Comparison of ENCODE assay signal across 8 cellular contexts in the genomic region with DNA sequence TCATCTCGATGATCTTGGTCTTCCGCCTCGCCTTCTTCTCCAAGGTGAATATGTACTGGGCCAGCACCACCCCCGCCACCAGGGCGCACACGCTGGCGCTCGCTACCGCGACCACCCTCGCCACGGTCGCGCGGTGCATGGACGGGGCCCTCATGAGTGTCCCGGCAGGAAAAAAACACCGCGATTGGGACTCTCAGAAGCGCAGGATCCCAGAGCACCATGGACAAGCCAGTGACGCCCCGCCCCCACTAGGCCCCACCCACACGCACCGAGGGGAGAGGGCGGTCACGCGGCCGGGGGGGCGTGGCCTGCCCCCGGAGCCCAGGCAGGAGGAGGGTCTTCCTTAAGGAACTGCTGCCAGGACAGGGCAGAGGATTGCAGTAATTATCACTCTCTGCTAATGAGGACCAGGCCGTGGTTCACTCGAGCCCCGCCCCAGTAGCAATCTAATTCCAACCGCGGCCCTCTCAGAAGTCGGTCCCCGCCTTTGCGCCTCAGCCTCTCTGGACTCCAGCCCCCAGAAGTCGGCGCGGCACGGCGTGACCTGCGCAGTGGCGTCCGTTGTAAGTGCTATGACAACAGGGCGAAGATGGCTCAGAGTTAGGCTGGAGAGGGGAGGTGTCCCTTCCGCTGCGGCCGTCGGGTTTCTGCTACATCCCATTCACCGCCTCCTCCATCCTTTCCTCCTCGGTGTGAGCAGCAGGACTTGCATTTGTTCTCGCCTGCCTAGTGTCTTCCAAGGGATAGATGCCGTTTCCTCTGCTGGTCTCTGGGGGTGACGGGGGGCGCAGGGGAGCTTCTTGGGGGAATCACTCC. TPM values are rescaled to one million over a fixed set of nuclear protein-coding genes. Genes with fewer than 3 reads are reported as not detected.
DNase-seq lines count a peak whose midpoint lies in the region; ATAC-seq and TF ChIP-seq lines count a peak whose summit lies in the region.

A gene (plus strand): TSS at position 575 of the 816 bp plus-strand sequence. CDS start 16,689 bp downstream, outside the sequence.

- ATAC-seq in GM19438 (IDR thresholded peaks at IDR 0.05; ENCODE audit: low read depth, unreplicated experiment), result peak; percentile 100
- peak; percentile 100 for ATAC-seq in HG03571 (IDR thresholded peaks at IDR 0.05; ENCODE audit: unreplicated experiment)

- H3K4me1 Mint-ChIP-seq in CD4-positive, alpha-beta memory T cell, result peaks cover 14 to 27% (median 15%) of the 10 kb centered on the region in 4 donors

- peaks cover 4 to 7% of the 10 kb centered on the region in 2 donors for H3K36me3 Mint-ChIP-seq in CD4-positive, alpha-beta memory T cell

- no peaks in the 10 kb centered on the region for H3K36me3 ChIP-seq in CD4-positive, alpha-beta memory T cell (ENCODE audit: insufficient read depth, low read length)
- no peaks in the 10 kb centered on the region for H3K36me3 ChIP-seq in liver (ENCODE audit: control insufficient read depth in 4 of 4, insufficient read depth in 3 of 4, low read depth in 1 of 4, low read length in 3 of 4)

- peak within 1 kb of the TSS; percentile 74 to 81 for H3K4me3 ChIP-seq in CD4-positive, alpha-beta memory T cell (ENCODE audit: low read length in 2 of 2)
- H3K4me3 ChIP-seq in dorsolateral prefrontal cortex (peak within 1 kb of the TSS; percentile 56 to 96 (median 80)), liver (ENCODE audit: low read depth in 1 of 3, low read length in 3 of 3) (peak within 1 kb of the TSS; percentile 72 to 100 (median 98))

- POLR2A ChIA-PET in CD4-positive, alpha-beta memory T cell (lab: Charles Lee; ENCODE audit: partially characterized antibody), result interaction anchor here (1.1 to 3.0 kb wide), 4 partner anchors 20 to 634 kb away, joined by 4 to 16 read pairs (median 6); a partner anchor contains a TSS

- DNase-seq in CD4-positive, alpha-beta memory T cell, result peak; percentile 89 to 93 (median 90)
- peak; percentile 95 for DNase-seq in NCI-H774 (lab: John Stamatoyannopoulos, UW)
- DNase-seq in activated CD4-positive, alpha-beta T cell treated with anti-CD3 and anti-CD28 coated beads, Interleukin-2, amount 50 U/mL, for 48 hours, result peak; percentile 93
- peak; percentile 92 to 96 (median 94) for DNase-seq in dorsolateral prefrontal cortex
- DNase-seq in stimulated activated CD4-positive, alpha-beta T cell treated with anti-CD3 and anti-CD28 coated beads, Interleukin-4, amount 100 ng/mL, for 1 hour, result peak; percentile 90

- no peaks in the 10 kb centered on the region for H3K27me3 ChIP-seq in CD4-positive, alpha-beta memory T cell (ENCODE audit: insufficient read depth, low read length)
- H3K27me3 ChIP-seq in dorsolateral prefrontal cortex (no peaks in the 10 kb centered on the region), liver (ENCODE audit: control insufficient read depth in 4 of 4, insufficient read depth in 4 of 4, low read length in 3 of 4) (no peaks in the 10 kb centered on the region)

- peak within 1 kb of the TSS; percentile 88 to 97 (median 96) for H3K27ac Mint-ChIP-seq in CD4-positive, alpha-beta memory T cell

- TF ChIP-seq RAD21 in liver (IDR thresholded peaks at IDR 0.05), result peak in 1 of 2 donors; percentile 12

- intact Hi-C loops in CD4-positive, alpha-beta memory T cell (cut with micrococcal nuclease), result loop anchor here (1.0 to 2.0 kb wide), 6 partner anchors 20 to 639 kb away; a partner anchor contains a TSS
- intact Hi-C loops in dorsolateral prefrontal cortex (cut with DNase I), result loop anchor here (1.0 to 5.0 kb wide), 3 partner anchors 20 to 67 kb away; a partner anchor contains a TSS

- under 1% methylated on average over 57 of the region's 57 CpGs for WGBS in liver

- CTCF ChIA-PET in CD4-positive, alpha-beta memory T cell (lab: Charles Lee; ENCODE audit: partially characterized antibody), result interaction anchor here (0.8 to 1.7 kb wide), 6 partner anchors 16 to 66 kb away, joined by 3 to 8 read pairs (median 4); a partner anchor contains a TSS

- peaks cover 15% of the 10 kb centered on the region for H3K4me1 ChIP-seq in CD4-positive, alpha-beta memory T cell (ENCODE audit: insufficient read depth, low read length)
- H3K4me1 ChIP-seq in liver (ENCODE audit: control insufficient read depth in 4 of 4, insufficient read depth in 4 of 4, low read length in 3 of 4), result peaks cover 1 to 11% (median 8%) of the 10 kb centered on the region in 4 donors

- peak within 1 kb of the TSS; percentile 66 for H3K27ac ChIP-seq in CD4-positive, alpha-beta memory T cell (ENCODE audit: low read depth, low read length)
- H3K27ac ChIP-seq in dorsolateral prefrontal cortex, result peak within 1 kb of the TSS; percentile 65 to 97 (median 92)
- peak within 1 kb of the TSS; percentile 89 for H3K27ac ChIP-seq in liver (ENCODE audit: low read depth in 1 of 2, low read length in 2 of 2)

- TF ChIP-seq CTCF in dorsolateral prefrontal cortex (IDR thresholded peaks at IDR 0.05 in 54 of 56, conservative IDR thresholded peaks at IDR 0.05 in 2 of 56; ENCODE audit: low read depth in 1 of 56, partially characterized antibody in 56 of 56) (peak in 25 of 56 donors; percentile 10 to 46 (median 20)), liver (IDR thresholded peaks at IDR 0.05; ENCODE audit: low read depth, low read length, missing input control) (no peak)

- H3K9me3 Mint-ChIP-seq in CD4-positive, alpha-beta memory T cell, result peaks cover 0 to 2% (median 0%) of the 10 kb centered on the region in 8 donors

- H3K9ac ChIP-seq in liver (ENCODE audit: low read depth in 1 of 2, low read length in 2 of 2), result peak within 1 kb of the TSS; percentile 41 to 71

- H3K9me3 ChIP-seq in CD4-positive, alpha-beta memory T cell (ENCODE audit: control insufficient read depth in 1 of 2, low read length in 2 of 2), result no peaks in the 10 kb centered on the region
- no peaks in the 10 kb centered on the region for H3K9me3 ChIP-seq in liver (ENCODE audit: control insufficient read depth in 4 of 4, low read length in 3 of 4)

- H3K4me3 Mint-ChIP-seq in CD4-positive, alpha-beta memory T cell, result peak within 1 kb of the TSS; percentile 96 to 98 (median 97)

- H3K27me3 Mint-ChIP-seq in CD4-positive, alpha-beta memory T cell, result peaks cover 0 to 4% of the 10 kb centered on the region in 2 donors

TF ChIP-seq in liver, 16 proteins besides CTCF, POLR2A, EP300 and RAD21 (continues in another document):
- peak; percentile 26 for TF ChIP-seq FOXA2 (IDR thresholded peaks at IDR 0.05)
- peak in 1 of 2 donors; percentile 57 for TF ChIP-seq GABPA (IDR thresholded peaks at IDR 0.05 in 1 of 2, conservative IDR thresholded peaks at IDR 0.05 in 1 of 2)
- no peak for TF ChIP-seq NR2F2 (IDR thresholded peaks at IDR 0.05)
- TF ChIP-seq JUND (IDR thresholded peaks at IDR 0.05), result no peak
- no peak for TF ChIP-seq FOXA1 (IDR thresholded peaks at IDR 0.05)
- TF ChIP-seq, protein P1, sequence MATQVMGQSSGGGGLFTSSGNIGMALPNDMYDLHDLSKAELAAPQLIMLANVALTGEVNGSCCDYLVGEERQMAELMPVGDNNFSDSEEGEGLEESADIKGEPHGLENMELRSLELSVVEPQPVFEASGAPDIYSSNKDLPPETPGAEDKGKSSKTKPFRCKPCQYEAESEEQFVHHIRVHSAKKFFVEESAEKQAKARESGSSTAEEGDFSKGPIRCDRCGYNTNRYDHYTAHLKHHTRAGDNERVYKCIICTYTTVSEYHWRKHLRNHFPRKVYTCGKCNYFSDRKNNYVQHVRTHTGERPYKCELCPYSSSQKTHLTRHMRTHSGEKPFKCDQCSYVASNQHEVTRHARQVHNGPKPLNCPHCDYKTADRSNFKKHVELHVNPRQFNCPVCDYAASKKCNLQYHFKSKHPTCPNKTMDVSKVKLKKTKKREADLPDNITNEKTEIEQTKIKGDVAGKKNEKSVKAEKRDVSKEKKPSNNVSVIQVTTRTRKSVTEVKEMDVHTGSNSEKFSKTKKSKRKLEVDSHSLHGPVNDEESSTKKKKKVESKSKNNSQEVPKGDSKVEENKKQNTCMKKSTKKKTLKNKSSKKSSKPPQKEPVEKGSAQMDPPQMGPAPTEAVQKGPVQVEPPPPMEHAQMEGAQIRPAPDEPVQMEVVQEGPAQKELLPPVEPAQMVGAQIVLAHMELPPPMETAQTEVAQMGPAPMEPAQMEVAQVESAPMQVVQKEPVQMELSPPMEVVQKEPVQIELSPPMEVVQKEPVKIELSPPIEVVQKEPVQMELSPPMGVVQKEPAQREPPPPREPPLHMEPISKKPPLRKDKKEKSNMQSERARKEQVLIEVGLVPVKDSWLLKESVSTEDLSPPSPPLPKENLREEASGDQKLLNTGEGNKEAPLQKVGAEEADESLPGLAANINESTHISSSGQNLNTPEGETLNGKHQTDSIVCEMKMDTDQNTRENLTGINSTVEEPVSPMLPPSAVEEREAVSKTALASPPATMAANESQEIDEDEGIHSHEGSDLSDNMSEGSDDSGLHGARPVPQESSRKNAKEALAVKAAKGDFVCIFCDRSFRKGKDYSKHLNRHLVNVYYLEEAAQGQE (IDR thresholded peaks at IDR 0.05), result peak; percentile 49
- TF ChIP-seq TAF1 (conservative IDR thresholded peaks at IDR 0.05), result no peak
- peak; percentile 16 to 23 for TF ChIP-seq RXRA (IDR thresholded peaks at IDR 0.05)
- TF ChIP-seq YY1 (IDR thresholded peaks at IDR 0.05), result peak; percentile 75
- TF ChIP-seq HNF4G (IDR thresholded peaks at IDR 0.05), result no peak
- peak; percentile 50 to 60 for TF ChIP-seq HNF4A (conservative IDR thresholded peaks at IDR 0.05)
- peak; percentile 56 for TF ChIP-seq SP1 (IDR thresholded peaks at IDR 0.05)
- TF ChIP-seq EGR1 (IDR thresholded peaks at IDR 0.05; ENCODE audit: low read depth in 2 of 2), result no peak
- TF ChIP-seq, protein P2, sequence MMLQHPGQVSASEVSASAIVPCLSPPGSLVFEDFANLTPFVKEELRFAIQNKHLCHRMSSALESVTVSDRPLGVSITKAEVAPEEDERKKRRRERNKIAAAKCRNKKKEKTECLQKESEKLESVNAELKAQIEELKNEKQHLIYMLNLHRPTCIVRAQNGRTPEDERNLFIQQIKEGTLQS (IDR thresholded peaks at IDR 0.05), result no peak

RNA-seq across cellular contexts. Expression of the gene that starts here (rescaled TPM):
- total RNA-seq in CD4-positive, alpha-beta memory T cell, result 10 to 100 TPM; 27.0 to 27.3 TPM
- 10 to 100 TPM; 13.9 to 22.5 TPM for polyA plus RNA-seq in CD4-positive, alpha-beta memory T cell
- total RNA-seq in dorsolateral prefrontal cortex (10 to 100 TPM; 23.0 to 66.1 (median 39.1) TPM), liver (1 to 10 TPM; 6.3 to 9.5 TPM)
- polyA plus RNA-seq in liver, result 1 to 10 TPM; 2.3 to 2.7 TPM

Comparison
In these comparisons a context has a peak if more than half of its experiments do, and no peak if none do; other contexts are left out.
1. Peak in every context shown above with its lines: DNase-seq, ATAC-seq, H3K4me3 ChIP-seq and H3K27ac ChIP-seq.